ENCODE assay signal across 1 cellular context in genomic region chr15:45522931-45523331, GRCh38.
TF ChIP-seq lines count a peak whose summit lies in the region.

No MANE protein-coding gene starts in this region.

TF ChIP-seq in HCT116, 20 proteins besides CTCF, POLR2A, EP300 and RAD21 (continued from another document):
- TF ChIP-seq ZNF274 (IDR thresholded peaks at IDR 0.05; ENCODE audit: low read depth, low read length) (no peak), EZH2 (IDR thresholded peaks at IDR 0.05) (no peak), YY1 (IDR thresholded peaks at IDR 0.05; ENCODE audit: extremely low read depth, insufficient replicate concordance, low read depth, low read length) (no peak)
